In genomic region chr4:76718806-76719205, GRCh38 we compare ENCODE assay signal across 23 cellular contexts.
DNase-seq lines count a peak whose midpoint lies in the region; ATAC-seq and TF ChIP-seq lines count a peak whose summit lies in the region.
"Had no signal": no experiment of that assay in that cellular context is flagged by ENCODE, and none has a peak within 500 bp of the region (broad histone marks: within the 10 kb centered on the region; RNA-seq: fewer than 3 reads in every experiment).

No MANE protein-coding gene starts in this region.

- dilution Hi-C loops in IMR-90 (cut with HindIII; ENCODE audit: low sequenced_read_pairs, unreplicated experiment): no loop called here

- H3K36me3 ChIP-seq in IMR-90 (ENCODE audit: control insufficient read depth, insufficient read depth, low read length): no peaks in the 10 kb centered on the region
- H3K36me3 ChIP-seq in trophoblast cell (ENCODE audit: control insufficient read depth in 1 of 2, insufficient read depth in 2 of 2, low read length in 2 of 2): peaks cover 0 to 1% of the 10 kb centered on the region in 2 experiments

- no peaks in the 10 kb centered on the region for H3K79me2 ChIP-seq in trophoblast cell (ENCODE audit: control insufficient read depth, insufficient read depth, low read length, poor library complexity)

- peaks cover 21 to 62% of the 10 kb centered on the region in 2 experiments for H3K79me1 ChIP-seq in IMR-90 (ENCODE audit: low read depth in 1 of 2, low read length in 2 of 2)
- peaks cover 1% of the 10 kb centered on the region for H3K79me1 ChIP-seq in trophoblast cell (ENCODE audit: low read length)

- H4K91ac ChIP-seq in IMR-90 (ENCODE audit: insufficient read depth, low read depth, low read length) (no peak overlapping the region; the same call in 1 of the 2 replicates), trophoblast cell (ENCODE audit: low read depth, low read length) (no peak overlapping the region)

- no peak overlapping the region for H2AK9ac ChIP-seq in IMR-90 (replicated peaks; ENCODE audit: low read depth, low read length, poor library complexity)

- peak overlapping the region; percentile 39 for H2BK5ac ChIP-seq in IMR-90 (ENCODE audit: low read depth, low read length, poor library complexity, severe bottlenecking)
- H2BK5ac ChIP-seq in trophoblast cell (ENCODE audit: low read depth, low read length, poor library complexity): no peak overlapping the region

- peak overlapping the region in 1 of 2 experiments; percentile 40; a peak in 2 of 4 replicates for H4K8ac ChIP-seq in IMR-90 (ENCODE audit: low read depth in 2 of 2, low read length in 2 of 2)
- no peak overlapping the region for H4K8ac ChIP-seq in trophoblast cell (ENCODE audit: low read depth, low read length)

- peak overlapping the region; percentile 17 for H3K27ac ChIP-seq in IMR-90 (ENCODE audit: insufficient read depth, low read length)
- no peak overlapping the region for H3K27ac ChIP-seq in trophoblast cell (ENCODE audit: low read depth, low read length)

- TF ChIP-seq POLR2A in IMR-90 (IDR thresholded peaks at IDR 0.05; ENCODE audit: low read depth, low read length): no peak

- in situ Hi-C loops in IMR-90 (cut with MboI; ENCODE audit: low sequenced_read_pairs): no loop called here

- peaks cover 14% of the 10 kb centered on the region for H3K4me1 Mint-ChIP-seq in activated naive CD4-positive, alpha-beta T cell treated with anti-CD3 and anti-CD28 coated beads for 36 hours (ENCODE audit: low read depth)

- H2AFZ ChIP-seq in IMR-90 (replicated peaks; ENCODE audit: low read length, poor library complexity): no peak overlapping the region
- no peak overlapping the region for H2AFZ ChIP-seq in trophoblast cell (ENCODE audit: insufficient read depth, low read length, poor library complexity)

- DNase-seq in COR-L47 (lab: John Stamatoyannopoulos, UW) (peak; percentile 11), IMR-90 (no peak), cerebellar cortex (ENCODE audit: low spot score) (peak; percentile 76), trophoblast cell (no peak)
- no peak for DNase-seq in activated naive CD4-positive, alpha-beta T cell treated with anti-CD3 and anti-CD28 coated beads for 36 hours
- no peak for DNase-seq in activated CD4-positive, alpha-beta T cell treated with anti-CD3 and anti-CD28 coated beads, Interleukin-2, amount 50 U/mL, for 48 hours
- DNase-seq: activated B cell treated with CpG ODN at 0.5 μM for 24 hours; activated CD4-positive, alpha-beta T cell treated with anti-CD3 and anti-CD28 coated beads, Interleukin-2, amount 50 U/mL, for 4 hours; activated effector memory CD4-positive, alpha-beta T cell treated with Interleukin-2 at 50 U/mL for 16 hours; activated naive CD8-positive, alpha-beta T cell treated with anti-CD3 and anti-CD28 coated beads, Interleukin-2, amount 50 U/mL, for 24 hours; CD4-positive, alpha-beta T cell; cortex of kidney; DMS79; head of caudate nucleus; mesenchymal stem cell; MM.1S; naive thymus-derived CD4-positive, alpha-beta T cell; NCI-H1694 treated with DMSO at 0.1 percent for 48 hours; NCI-H748 treated with DMSO at 0.1 percent for 48 hours; OCI-M1; stimulated activated CD4-positive, alpha-beta T cell treated with anti-CD3 and anti-CD28 coated beads, Interleukin-4, amount 100 ng/mL, for 4 hours had no signal

- H2AK5ac ChIP-seq in IMR-90 (ENCODE audit: low read depth, low read length) (peak overlapping the region; percentile 33; the same call in 1 of the 2 replicates), trophoblast cell (ENCODE audit: low read length) (no peak overlapping the region)

- H3K27me3 ChIP-seq in IMR-90 (ENCODE audit: control insufficient read depth, insufficient read depth, low read length) (no peaks in the 10 kb centered on the region), trophoblast cell (ENCODE audit: insufficient read depth, low read length) (no peaks in the 10 kb centered on the region)

- no peak overlapping the region for H2BK12ac ChIP-seq in trophoblast cell (ENCODE audit: low read length)

- H2BK20ac ChIP-seq in IMR-90 (ENCODE audit: low read depth, low read length): peak overlapping the region; percentile 9; the same call in 1 of the 2 replicates

- H3K4me3 ChIP-seq in IMR-90 (ENCODE audit: insufficient read depth, low read depth, low read length) (no peak overlapping the region), trophoblast cell (ENCODE audit: low read depth, low read length) (no peak overlapping the region)

- no peaks in the 10 kb centered on the region for H3K9me3 ChIP-seq in IMR-90 (ENCODE audit: control insufficient read depth, insufficient read depth, low read length)
- no peaks in the 10 kb centered on the region for H3K9me3 ChIP-seq in trophoblast cell (ENCODE audit: insufficient read depth, low read depth, low read length)

- H3K27me3 Mint-ChIP-seq in activated naive CD4-positive, alpha-beta T cell treated with anti-CD3 and anti-CD28 coated beads for 36 hours (ENCODE audit: low read depth): peaks cover 12% of the 10 kb centered on the region
- H3K27me3 Mint-ChIP-seq: activated B cell treated with CpG ODN at 0.5 μM for 24 hours; CD4-positive, alpha-beta T cell had no signal

- peaks cover 3% of the 10 kb centered on the region for H3K9me1 ChIP-seq in IMR-90 (ENCODE audit: insufficient read depth, low read length)

- H2BK15ac ChIP-seq in IMR-90 (ENCODE audit: low read depth, low read length): peak overlapping the region; percentile 68; the same call in 1 of the 3 replicates

- no peak overlapping the region for H3K27ac Mint-ChIP-seq in activated naive CD4-positive, alpha-beta T cell treated with anti-CD3 and anti-CD28 coated beads for 36 hours
- H3K27ac Mint-ChIP-seq: activated B cell treated with CpG ODN at 0.5 μM for 24 hours; activated naive CD8-positive, alpha-beta T cell treated with anti-CD3 and anti-CD28 coated beads, Interleukin-2, amount 50 U/mL, for 24 hours; CD4-positive, alpha-beta T cell; naive thymus-derived CD4-positive, alpha-beta T cell had no signal

- no peak for TF ChIP-seq CTCF in IMR-90 (conservative IDR thresholded peaks at IDR 0.05; ENCODE audit: low read depth, low read length)

- no peak for ATAC-seq in IMR-90 (ENCODE audit: low read depth)
- ATAC-seq in HG02970 (IDR thresholded peaks at IDR 0.05; ENCODE audit: low FRiP score, unreplicated experiment): no peak
- ATAC-seq: activated naive CD8-positive, alpha-beta T cell treated with anti-CD3 and anti-CD28 coated beads, Interleukin-2, amount 50 U/mL, for 24 hours; naive thymus-derived CD4-positive, alpha-beta T cell; Right ventricle myocardium inferior had no signal

- H3K4me1 ChIP-seq in IMR-90 (ENCODE audit: control insufficient read depth, insufficient read depth, low read length) (peaks cover 7% of the 10 kb centered on the region), trophoblast cell (ENCODE audit: control insufficient read depth in 1 of 2, insufficient read depth in 2 of 2, low read length in 2 of 2) (peaks cover 2 to 4% of the 10 kb centered on the region in 2 experiments)

- no peak for TF ChIP-seq RAD21 in IMR-90 (IDR thresholded peaks at IDR 0.05; ENCODE audit: low read length)

- H2BK120ac ChIP-seq in IMR-90 (ENCODE audit: low read depth, low read length): peak overlapping the region; percentile 39; the same call in 1 of the 2 replicates
- no peak overlapping the region for H2BK120ac ChIP-seq in trophoblast cell (ENCODE audit: insufficient read depth, low read length, poor library complexity)

- H3K14ac ChIP-seq in IMR-90 (replicated peaks; ENCODE audit: low read depth, low read length): no peak overlapping the region; the same call in 1 of the 2 replicates
- H3K14ac ChIP-seq in trophoblast cell (ENCODE audit: low read length): no peak overlapping the region

- H3K4me3 Mint-ChIP-seq in activated naive CD4-positive, alpha-beta T cell treated with anti-CD3 and anti-CD28 coated beads for 36 hours: no peak overlapping the region
- H3K4me3 Mint-ChIP-seq: activated B cell treated with CpG ODN at 0.5 μM for 24 hours; activated naive CD8-positive, alpha-beta T cell treated with anti-CD3 and anti-CD28 coated beads, Interleukin-2, amount 50 U/mL, for 24 hours; CD4-positive, alpha-beta T cell; naive thymus-derived CD4-positive, alpha-beta T cell had no signal

- peak overlapping the region; percentile 67; the same call in 1 of the 2 replicates for H3K18ac ChIP-seq in IMR-90 (ENCODE audit: low read depth, low read length)
- H3K18ac ChIP-seq in trophoblast cell (ENCODE audit: low read length): no peak overlapping the region

- H4K20me1 ChIP-seq in IMR-90 (ENCODE audit: insufficient read depth, low read length): no peaks in the 10 kb centered on the region

- H3K4ac ChIP-seq in IMR-90 (ENCODE audit: low read depth, low read length) (peak overlapping the region; percentile 49), trophoblast cell (ENCODE audit: low read depth, low read length) (peak overlapping the region; percentile 79)

- H3K23ac ChIP-seq in IMR-90 (ENCODE audit: low read depth, low read length) (peak overlapping the region; percentile 17; the same call in 1 of the 2 replicates), trophoblast cell (ENCODE audit: low read length) (no peak overlapping the region)

- H3K4me2 ChIP-seq in IMR-90 (ENCODE audit: low read depth, low read length) (no peak overlapping the region), trophoblast cell (ENCODE audit: low read length) (no peak overlapping the region)

- intact Hi-C loops in IMR-90 (cut with micrococcal nuclease): no loop called here
- intact Hi-C loops in activated naive CD4-positive, alpha-beta T cell treated with anti-CD3 and anti-CD28 coated beads for 36 hours (cut with micrococcal nuclease): no loop called here

- CTCF ChIA-PET in IMR-90 (lab: Yijun Ruan, JAX): no interaction called here
- CTCF ChIA-PET in activated naive CD4-positive, alpha-beta T cell treated with anti-CD3 and anti-CD28 coated beads for 36 hours (lab: Charles Lee): no interaction called here

- H3K9me3 Mint-ChIP-seq in activated naive CD4-positive, alpha-beta T cell treated with anti-CD3 and anti-CD28 coated beads for 36 hours: no peaks in the 10 kb centered on the region
- H3K9me3 Mint-ChIP-seq: activated naive CD8-positive, alpha-beta T cell treated with anti-CD3 and anti-CD28 coated beads, Interleukin-2, amount 50 U/mL, for 24 hours; CD4-positive, alpha-beta T cell had no signal

- no TSS peak for BruUV-seq in IMR-90 (replicated peaks; lab: Mats Ljungman, UMichigan)

- H4K12ac ChIP-seq in trophoblast cell (ENCODE audit: low read depth, low read length): no peak overlapping the region

- H3K56ac ChIP-seq in IMR-90 (ENCODE audit: extremely low read depth, insufficient read depth, low read length): peak overlapping the region; percentile 48; the same call in 1 of the 2 replicates

- H4K5ac ChIP-seq in IMR-90 (ENCODE audit: low read depth, low read length): peak overlapping the region; percentile 85

- WGBS in IMR-90 (ENCODE audit: extremely low coverage in 2 of 2, insufficient read length in 1 of 2), 2 experiments: no CpG with 5 or more reads among the region's 1 CpG
- no CpG with 5 or more reads among the region's 1 CpG for WGBS in trophoblast cell (ENCODE audit: extremely low coverage, insufficient coverage, insufficient read length)

- no peak overlapping the region; the same call in 1 of the 2 replicates for H3K9ac ChIP-seq in IMR-90 (ENCODE audit: low read depth, low read length)
- no peak overlapping the region for H3K9ac ChIP-seq in trophoblast cell (ENCODE audit: low read length)

- H3K36me3 Mint-ChIP-seq in activated naive CD4-positive, alpha-beta T cell treated with anti-CD3 and anti-CD28 coated beads for 36 hours (ENCODE audit: low read depth): no peaks in the 10 kb centered on the region
- H3K36me3 Mint-ChIP-seq: naive thymus-derived CD4-positive, alpha-beta T cell had no signal

- POLR2A ChIA-PET in IMR-90 (lab: Charles Lee; ENCODE audit: unreplicated experiment): no interaction called here

Comparison
In these comparisons a context has a peak if more than half of its experiments do, and no peak if none do; other contexts are left out.
1. DNase-seq: peak in COR-L47 (single experiment) and cerebellar cortex (single experiment); none in IMR-90 (single experiment), trophoblast cell (0 of 2), activated naive CD4-positive, alpha-beta T cell treated with anti-CD3 and anti-CD28 coated beads for 36 hours (single experiment) and activated CD4-positive, alpha-beta T cell treated with anti-CD3 and anti-CD28 coated beads, Interleukin-2, amount 50 U/mL, for 48 hours (0 of 2).